In genomic region chr2:216498418-216499413, GRCh38 we compare ENCODE assay signal across 1 cellular context.
TF ChIP-seq lines count a peak whose summit lies in the region.

Gene RPL37A, plus strand, starts transcription at chr2:216498844. Its CDS starts 31 bp downstream, at chr2:216498875.

TF ChIP-seq in HepG2, 621 proteins besides CTCF, POLR2A, EP300 and RAD21 (continued from another document and continues in another):
- TF ChIP-seq ZSCAN5A (CRISPR knock-in tag; IDR thresholded peaks at IDR 0.05; ENCODE audit: borderline replicate concordance) (peak; percentile 73; the same call in 1 of the 2 replicates), ZBTB39 (CRISPR knock-in tag; IDR thresholded peaks at IDR 0.05) (no peak; the same call in none of the 2 replicates), ZNF570 (CRISPR knock-in tag; IDR thresholded peaks at IDR 0.05; ENCODE audit: borderline replicate concordance) (peak; percentile 90; the same call in 1 of the 2 replicates), SUZ12 (IDR thresholded peaks at IDR 0.05; ENCODE audit: low read depth, low read length) (no peak), ZNF142 (CRISPR knock-in tag; IDR thresholded peaks at IDR 0.05) (peak; percentile 88; the same call in 1 of the 2 replicates), ZSCAN25 (CRISPR knock-in tag; IDR thresholded peaks at IDR 0.05) (peak; percentile 11; the same call in 1 of the 2 replicates), ZNF329 (CRISPR knock-in tag; IDR thresholded peaks at IDR 0.05; ENCODE audit: low read depth) (peak; percentile 50; the same call in 1 of the 2 replicates), TOPORS (CRISPR knock-in tag; IDR thresholded peaks at IDR 0.05) (peak; percentile 82; the same call in 1 of the 2 replicates), PAXIP1 (CRISPR knock-in tag; conservative IDR thresholded peaks at IDR 0.05) (peak; percentile 59), RXRB (CRISPR knock-in tag; IDR thresholded peaks at IDR 0.05; ENCODE audit: borderline replicate concordance) (peak; percentile 80), MAFG (CRISPR knock-in tag; IDR thresholded peaks at IDR 0.05) (no peak), ZNF781 (CRISPR knock-in tag; IDR thresholded peaks at IDR 0.05; ENCODE audit: borderline replicate concordance, not compliant biosample characterization) (peak; percentile 99), ZNF564 (CRISPR knock-in tag; IDR thresholded peaks at IDR 0.05) (peak; percentile 91), TAF1 (CRISPR knock-in tag; IDR thresholded peaks at IDR 0.05) (peak; percentile 100), ZBTB7B (CRISPR knock-in tag; IDR thresholded peaks at IDR 0.05) (peak; percentile 60; the same call in 1 of the 2 replicates), NAIF1 (CRISPR knock-in tag; IDR thresholded peaks at IDR 0.05; ENCODE audit: borderline replicate concordance) (peak; percentile 77; the same call in 1 of the 2 replicates), ELF3 (CRISPR knock-in tag; IDR thresholded peaks at IDR 0.05) (peak; percentile 84), PHF5A (CRISPR knock-in tag; IDR thresholded peaks at IDR 0.05; ENCODE audit: low read depth, unreplicated experiment) (peak; percentile 74), RBFOX2 (IDR thresholded peaks at IDR 0.05; ENCODE audit: low read depth, low read length) (peak; percentile 98), GPN1 (CRISPR knock-in tag; IDR thresholded peaks at IDR 0.05; ENCODE audit: borderline replicate concordance) (peak; percentile 91; the same call in 1 of the 2 replicates), HDAC6 (IDR thresholded peaks at IDR 0.05; ENCODE audit: low read depth, low read length) (no peak), LCORL (IDR thresholded peaks at IDR 0.05) (peak; percentile 83), LCORL (CRISPR knock-in tag; IDR thresholded peaks at IDR 0.05) (peak; percentile 73), DPF2 (CRISPR knock-in tag; IDR thresholded peaks at IDR 0.05; ENCODE audit: borderline replicate concordance, low read depth) (no peak; the same call in 1 of the 2 replicates), THAP8 (CRISPR knock-in tag; IDR thresholded peaks at IDR 0.05; ENCODE audit: borderline replicate concordance) (0 out of 2 replicates have a peak, but pooled peaks have one; percentile 77), NFE2L1 (CRISPR knock-in tag; IDR thresholded peaks at IDR 0.05; ENCODE audit: borderline replicate concordance) (peak; percentile 70; the same call in 1 of the 2 replicates), ZNF557 (CRISPR knock-in tag; IDR thresholded peaks at IDR 0.05) (no peak), TBX2 (CRISPR knock-in tag; IDR thresholded peaks at IDR 0.05; ENCODE audit: borderline replicate concordance) (peak; percentile 88), FOXA1 (IDR thresholded peaks at IDR 0.05) (no peak), FOXA1 (CRISPR knock-in tag; IDR thresholded peaks at IDR 0.05) (no peak; the same call in 1 of the 2 replicates), TBP (CRISPR knock-in tag; IDR thresholded peaks at IDR 0.05) (no peak), KLF16 (CRISPR knock-in tag; IDR thresholded peaks at IDR 0.05) (peak; percentile 94 to 97), ZBTB8A (CRISPR knock-in tag; IDR thresholded peaks at IDR 0.05; ENCODE audit: borderline replicate concordance, low read depth) (peak; percentile 96; the same call in 1 of the 2 replicates), TOE1 (CRISPR knock-in tag; IDR thresholded peaks at IDR 0.05) (peak; percentile 75; the same call in 1 of the 2 replicates), NFIC (IDR thresholded peaks at IDR 0.05; ENCODE audit: low read length) (peak; percentile 83), RERE (CRISPR knock-in tag; IDR thresholded peaks at IDR 0.05; ENCODE audit: low read depth) (peak; percentile 77), SP5 (CRISPR knock-in tag; IDR thresholded peaks at IDR 0.05; ENCODE audit: borderline replicate concordance, low read depth) (peak; percentile 36; the same call in 1 of the 2 replicates), ZNF17 (CRISPR knock-in tag; IDR thresholded peaks at IDR 0.05) (peak; percentile 20; the same call in 1 of the 2 replicates), RNF2 (conservative IDR thresholded peaks at IDR 0.05; ENCODE audit: low read depth) (0 out of 2 replicates have a peak, but pooled peaks have one; percentile 73), KLF6 (CRISPR knock-in tag; IDR thresholded peaks at IDR 0.05) (peak; percentile 99)
